In the genomic region with DNA sequence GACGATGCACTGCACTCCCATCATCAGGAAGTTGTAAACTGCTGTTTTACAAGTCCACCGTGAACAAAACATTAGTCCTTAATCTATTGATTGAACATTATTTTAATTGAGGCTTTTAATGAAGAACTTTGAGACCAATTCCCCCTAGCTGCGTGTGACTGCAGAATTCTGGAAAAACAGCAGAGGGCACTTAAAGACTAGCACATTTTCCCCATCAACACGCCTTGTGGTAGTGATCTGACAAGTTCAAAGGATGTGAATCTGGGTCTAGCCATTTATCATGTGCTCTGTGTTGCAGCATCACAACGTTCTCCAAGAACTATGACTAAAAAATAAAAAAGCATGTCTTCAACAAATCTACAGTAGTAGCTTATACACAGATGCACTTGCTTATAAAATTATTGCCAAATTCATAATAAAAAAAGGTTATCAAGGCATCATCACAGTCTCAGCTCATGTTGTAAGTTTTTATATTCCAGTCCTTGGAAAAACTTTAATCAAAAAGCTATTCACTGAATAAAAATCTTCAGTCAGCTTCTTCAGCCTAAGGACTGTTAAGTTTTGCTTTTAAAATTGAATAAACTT, we compare ENCODE assay signal across 9 cellular contexts. TPM values are rescaled to one million over a fixed set of nuclear protein-coding genes. Genes with fewer than 3 reads are reported as not detected.
DNase-seq lines count a peak whose midpoint lies in the region; ATAC-seq and TF ChIP-seq lines count a peak whose summit lies in the region.
"Had no signal": no experiment of that assay in that cellular context is flagged by ENCODE, and none has a peak within 500 bp of the region (broad histone marks: within the 10 kb centered on the region; RNA-seq: fewer than 3 reads in every experiment).

No MANE protein-coding gene starts in this region.

- peak; percentile 87 for TF ChIP-seq CTCF in Loucy (conservative IDR thresholded peaks at IDR 0.05; ENCODE audit: low read length)
- TF ChIP-seq CTCF in esophagus squamous epithelium (IDR thresholded peaks at IDR 0.05), result peak in 5 of 6 experiments; percentile 23 to 57 (median 44)

- no peak overlapping the region for H3K4me3 Mint-ChIP-seq in activated CD4-positive, alpha-beta T cell treated with anti-CD3 and anti-CD28 coated beads, Interleukin-2, amount 10 ng/mL, durations not matched to agents 24 days and 14 days
- H3K4me3 Mint-ChIP-seq: activated naive CD8-positive, alpha-beta T cell had no signal

- no peaks in the 10 kb centered on the region for H3K9me3 ChIP-seq in Loucy (ENCODE audit: insufficient read depth, low read depth, low read length)
- H3K9me3 ChIP-seq in esophagus squamous epithelium, result no peaks in the 10 kb centered on the region

- no peak overlapping the region for H2AFZ ChIP-seq in Loucy (ENCODE audit: low read length)

- WGBS in esophagus squamous epithelium, 2 donors, result 1 to 3% methylated on average over 5 of the region's 5 CpGs

- no peaks in the 10 kb centered on the region for H3K4me1 Mint-ChIP-seq in activated CD4-positive, alpha-beta T cell treated with anti-CD3 and anti-CD28 coated beads, Interleukin-2, amount 10 ng/mL, durations not matched to agents 24 days and 14 days

- no peaks in the 10 kb centered on the region for H4K20me1 ChIP-seq in Loucy (ENCODE audit: insufficient read depth, low read length, poor library complexity, severe bottlenecking)

- TF ChIP-seq POLR2A in esophagus squamous epithelium (IDR thresholded peaks at IDR 0.05), result no peak

- H3K27ac ChIP-seq in esophagus squamous epithelium, result no peak overlapping the region

- no peaks in the 10 kb centered on the region for H3K36me3 ChIP-seq in Loucy (ENCODE audit: insufficient read depth, low read length)
- H3K36me3 ChIP-seq in esophagus squamous epithelium, result no peaks in the 10 kb centered on the region

- H3K9me3 Mint-ChIP-seq in activated CD4-positive, alpha-beta T cell treated with anti-CD3 and anti-CD28 coated beads, Interleukin-2, amount 10 ng/mL, durations not matched to agents 24 days and 14 days, result no peaks in the 10 kb centered on the region

- ATAC-seq in GM19324 (IDR thresholded peaks at IDR 0.05; ENCODE audit: low FRiP score, unreplicated experiment) (no peak), GM21576 (IDR thresholded peaks at IDR 0.05; ENCODE audit: unreplicated experiment) (no peak)

- no peaks in the 10 kb centered on the region for H3K79me2 ChIP-seq in Loucy (ENCODE audit: insufficient read depth, low read length)

- no peaks in the 10 kb centered on the region for H3K9me2 ChIP-seq in Loucy (replicated peaks; ENCODE audit: low read depth, low read length)

- no peak overlapping the region for H3K4me2 ChIP-seq in Loucy (ENCODE audit: low read depth, low read length, poor library complexity, severe bottlenecking)

- intact Hi-C loops in activated CD4-positive, alpha-beta T cell treated with anti-CD3 and anti-CD28 coated beads, Interleukin-2, amount 10 ng/mL, durations not matched to agents 24 days and 14 days (cut with micrococcal nuclease), result loop anchor here (2.0 kb wide), 1 partner anchor 537 kb away; no protein-coding TSS in a partner anchor
- intact Hi-C loops in esophagus squamous epithelium (cut with DNase I), result no loop called here

- H3K27ac Mint-ChIP-seq in activated CD4-positive, alpha-beta T cell treated with anti-CD3 and anti-CD28 coated beads, Interleukin-2, amount 10 ng/mL, durations not matched to agents 24 days and 14 days, result no peak overlapping the region
- H3K27ac Mint-ChIP-seq: activated naive CD8-positive, alpha-beta T cell had no signal

- no peak overlapping the region for H3K9ac ChIP-seq in Loucy (ENCODE audit: low read depth, low read length, poor library complexity, severe bottlenecking)

- H3K27me3 Mint-ChIP-seq in activated CD4-positive, alpha-beta T cell treated with anti-CD3 and anti-CD28 coated beads, Interleukin-2, amount 10 ng/mL, durations not matched to agents 24 days and 14 days, result peaks cover 53% of the 10 kb centered on the region

- no peaks in the 10 kb centered on the region for H3K4me1 ChIP-seq in Loucy (ENCODE audit: insufficient read depth, low read length, poor library complexity, severe bottlenecking)
- H3K4me1 ChIP-seq in esophagus squamous epithelium, result no peaks in the 10 kb centered on the region

- H3K27me3 ChIP-seq in Loucy (ENCODE audit: insufficient read depth, low read length, poor library complexity, severe bottlenecking) (no peaks in the 10 kb centered on the region), esophagus squamous epithelium (peaks cover 0 to 82% (median 3%) of the 10 kb centered on the region in 4 donors)

- no peak overlapping the region for H3K4me3 ChIP-seq in Loucy (ENCODE audit: low read length, poor library complexity, severe bottlenecking)
- no peak overlapping the region for H3K4me3 ChIP-seq in esophagus squamous epithelium

- no peaks in the 10 kb centered on the region for H3F3A ChIP-seq in Loucy (ENCODE audit: low read depth)

- H3K36me3 Mint-ChIP-seq in activated CD4-positive, alpha-beta T cell treated with anti-CD3 and anti-CD28 coated beads, Interleukin-2, amount 10 ng/mL, durations not matched to agents 24 days and 14 days (ENCODE audit: low read depth), result no peaks in the 10 kb centered on the region
- H3K36me3 Mint-ChIP-seq: activated naive CD8-positive, alpha-beta T cell had no signal

- DNase-seq in activated CD4-positive, alpha-beta T cell treated with anti-CD3 and anti-CD28 coated beads, Interleukin-2, amount 10 ng/mL, durations not matched to agents 24 days and 14 days, result peak; percentile 70
- no peak for DNase-seq in activated CD4-positive, alpha-beta T cell treated with anti-CD3 and anti-CD28 coated beads, Interleukin-2, amount 50 U/mL, for 1 hour
- peak; percentile 66 to 67 for DNase-seq in SHP77 (lab: John Stamatoyannopoulos, UW)
- DNase-seq in esophagus squamous epithelium (lab: John Stamatoyannopoulos, UW), result no peak
- peak; percentile 43 for DNase-seq in non-pigmented ciliary epithelial cell (ENCODE audit: low read depth)

RNA-seq across cellular contexts. Expression of gene SKOR2, which starts 35.8 kb away (rescaled TPM):
- not detected in 2 replicates for total RNA-seq in activated CD4-positive, alpha-beta T cell treated with anti-CD3 and anti-CD28 coated beads, Interleukin-2, amount 10 ng/mL, durations not matched to agents 24 days and 14 days
- not detected for total RNA-seq in esophagus squamous epithelium

RNA-seq across cellular contexts. Expression of gene IER3IP1, which starts 39.5 kb away (rescaled TPM):
- 16.0 and 16.2 TPM in 2 replicates for total RNA-seq in activated CD4-positive, alpha-beta T cell treated with anti-CD3 and anti-CD28 coated beads, Interleukin-2, amount 10 ng/mL, durations not matched to agents 24 days and 14 days
- 10 to 100 TPM in 2 of 4 donors, 1 to 10 TPM in 2; 5.3 to 14.1 (median 11.1) TPM for total RNA-seq in esophagus squamous epithelium

Comparison
In these comparisons a context has a peak if more than half of its experiments do, and no peak if none do; other contexts are left out.
1. DNase-seq: peak in activated CD4-positive, alpha-beta T cell treated with anti-CD3 and anti-CD28 coated beads, Interleukin-2, amount 10 ng/mL, durations not matched to agents 24 days and 14 days (single experiment), SHP77 (2 of 2) and non-pigmented ciliary epithelial cell (single experiment); none in activated CD4-positive, alpha-beta T cell treated with anti-CD3 and anti-CD28 coated beads, Interleukin-2, amount 50 U/mL, for 1 hour (single experiment) and esophagus squamous epithelium (single experiment).